In genomic region chr16:28846080-28846932, GRCh38 we compare ENCODE assay signal across 1 cellular context.
A peak's percentile ranks its signal among the peaks of the same experiment; 100 is the strongest.
TF ChIP-seq lines count a peak whose summit lies in the region.

Gene TUFM (minus strand): TSS chr16:28846348. CDS start chr16:28846269, 79 bp downstream.

TF ChIP-seq in K562, 482 proteins besides CTCF, POLR2A, EP300 and RAD21 (continued from another document and continues in another):
- TF ChIP-seq BCLAF1 (IDR thresholded peaks at IDR 0.05; ENCODE audit: borderline replicate concordance in 1 of 2, control insufficient read depth in 1 of 2, low read depth in 2 of 2, low read length in 1 of 2) = peak in 1 of 2 experiments; percentile 91; a peak in 2 of 4 replicates
- no peak for TF ChIP-seq NFIX (CRISPR knock-in tag; IDR thresholded peaks at IDR 0.05; ENCODE audit: low read depth)
- TF ChIP-seq ZBTB9 (CRISPR knock-in tag; IDR thresholded peaks at IDR 0.05) = no peak
- no peak for TF ChIP-seq ARID2 (IDR thresholded peaks at IDR 0.05)
- TF ChIP-seq BRF2 (IDR thresholded peaks at IDR 0.05; ENCODE audit: borderline replicate concordance, insufficient read depth, insufficient read length) = no peak
- TF ChIP-seq NUFIP1 (IDR thresholded peaks at IDR 0.05; ENCODE audit: partially characterized antibody) = no peak
- 0 out of 2 replicates have a peak, but pooled peaks have one; percentile 15 for TF ChIP-seq CHD2 (IDR thresholded peaks at IDR 0.05; ENCODE audit: low read depth, low read length)
- no peak for TF ChIP-seq ARHGAP35 (IDR thresholded peaks at IDR 0.05; ENCODE audit: partially characterized antibody)
- TF ChIP-seq RREB1 (CRISPR knock-in tag; IDR thresholded peaks at IDR 0.05) = no peak; the same call in 1 of the 2 replicates
- peak; percentile 41; the same call in 1 of the 2 replicates for TF ChIP-seq ZNF384 (IDR thresholded peaks at IDR 0.05; ENCODE audit: low read depth, low read length)
- peak in 1 of 2 experiments; percentile 94; a peak in 3 of 4 replicates for TF ChIP-seq RCOR1 (IDR thresholded peaks at IDR 0.05; ENCODE audit: borderline replicate concordance in 1 of 2, low read depth in 2 of 2, low read length in 2 of 2)
- no peak for TF ChIP-seq ZFP1 (CRISPR knock-in tag; IDR thresholded peaks at IDR 0.05)
- peak; percentile 100 for TF ChIP-seq ZFX (CRISPR knock-in tag; IDR thresholded peaks at IDR 0.05)
- TF ChIP-seq E2F1 (CRISPR knock-in tag; IDR thresholded peaks at IDR 0.05) = peak; percentile 84; the same call in 1 of the 2 replicates
- TF ChIP-seq PML (IDR thresholded peaks at IDR 0.05; ENCODE audit: low read length) = peak; percentile 55; the same call in 1 of the 2 replicates
- peak; percentile 42; the same call in 1 of the 2 replicates for TF ChIP-seq ZNF134 (CRISPR knock-in tag; conservative IDR thresholded peaks at IDR 0.05)
- TF ChIP-seq ZNF445 (CRISPR knock-in tag; IDR thresholded peaks at IDR 0.05; ENCODE audit: low read depth) = no peak
- TF ChIP-seq JUND (IDR thresholded peaks at IDR 0.05; ENCODE audit: borderline replicate concordance, low read depth, low read length) = peak; percentile 77
- TF ChIP-seq JUND (tag; IDR thresholded peaks at IDR 0.05; ENCODE audit: borderline replicate concordance, low read depth, low read length) = peak; percentile 60; the same call in 1 of the 3 replicates
- TF ChIP-seq SNAPC5 (CRISPR knock-in tag; IDR thresholded peaks at IDR 0.05) = no peak
- peak; percentile 95 for TF ChIP-seq MEIS2 (IDR thresholded peaks at IDR 0.05; ENCODE audit: partially characterized antibody)
- TF ChIP-seq RFX7 (CRISPR knock-in tag; IDR thresholded peaks at IDR 0.05) = no peak
- TF ChIP-seq ZNF12 (CRISPR knock-in tag; IDR thresholded peaks at IDR 0.05) = peak; percentile 39; the same call in 1 of the 2 replicates
- no peak for TF ChIP-seq THAP7 (CRISPR knock-in tag; IDR thresholded peaks at IDR 0.05)
- no peak for TF ChIP-seq TSHZ1 (CRISPR knock-in tag; IDR thresholded peaks at IDR 0.05)
- TF ChIP-seq NCOA6 (IDR thresholded peaks at IDR 0.05) = no peak
- no peak for TF ChIP-seq CBX5 (IDR thresholded peaks at IDR 0.05; ENCODE audit: borderline replicate concordance, low read depth)
- 0 out of 2 replicates have a peak, but pooled peaks have one; percentile 62 for TF ChIP-seq NR4A1 (CRISPR knock-in tag; IDR thresholded peaks at IDR 0.05)
- no peak for TF ChIP-seq NR4A1 (tag; IDR thresholded peaks at IDR 0.05)
- TF ChIP-seq EWSR1 (IDR thresholded peaks at IDR 0.05; ENCODE audit: borderline replicate concordance, low read depth, partially characterized antibody) = no peak
- TF ChIP-seq CBFB (CRISPR knock-in tag; IDR thresholded peaks at IDR 0.05) = peak; percentile 85
- TF ChIP-seq FOXA1 (IDR thresholded peaks at IDR 0.05; ENCODE audit: borderline replicate concordance) = no peak
- 0 out of 2 replicates have a peak, but pooled peaks have one; percentile 10 for TF ChIP-seq ARID1B (IDR thresholded peaks at IDR 0.05)
- TF ChIP-seq HMGN3 (IDR thresholded peaks at IDR 0.05; ENCODE audit: borderline replicate concordance, extremely low read depth, insufficient read length, low read depth, low read length) = peak; percentile 62
- peak; percentile 73; the same call in 1 of the 2 replicates for TF ChIP-seq RNF2 (IDR thresholded peaks at IDR 0.05)
- peak; percentile 76 to 83 for TF ChIP-seq NRF1 (conservative IDR thresholded peaks at IDR 0.05 in 1 of 2, IDR thresholded peaks at IDR 0.05 in 1 of 2)
- TF ChIP-seq UBTF (IDR thresholded peaks at IDR 0.05; ENCODE audit: borderline replicate concordance in 1 of 2, low read depth in 2 of 2, low read length in 2 of 2) = peak in 1 of 2 experiments; percentile 19; a peak in 2 of 4 replicates
- no peak for TF ChIP-seq SPI1 (IDR thresholded peaks at IDR 0.05; ENCODE audit: borderline replicate concordance, low read depth, low read length)
- no peak for TF ChIP-seq NCOA2 (IDR thresholded peaks at IDR 0.05; ENCODE audit: partially characterized antibody in 2 of 2)
- no peak for TF ChIP-seq FUS (optimal IDR thresholded peaks at IDR 0.05; ENCODE audit: low read depth, low read length)
